Comparison of ENCODE assay signal across 8 cellular contexts in genomic region chr11:67054851-67055523, GRCh38. TPM values are rescaled to one million over a fixed set of nuclear protein-coding genes. Genes with fewer than 3 reads are reported as not detected.
DNase-seq lines count a peak whose midpoint lies in the region; ATAC-seq and TF ChIP-seq lines count a peak whose summit lies in the region.

No MANE protein-coding gene starts in this region.

- BruUV-seq in A673 (replicated peaks; lab: Mats Ljungman, UMichigan): no TSS peak

- peaks cover 0 to 6% of the 10 kb centered on the region in 2 donors for H3K4me1 Mint-ChIP-seq in natural killer cell
- H3K4me1 Mint-ChIP-seq in CD8-positive, alpha-beta T cell (ENCODE audit: low read depth): peaks cover 13% of the 10 kb centered on the region

- H3K36me3 ChIP-seq in A673 (ENCODE audit: insufficient read depth, low read length, poor library complexity, severe bottlenecking) (no peaks in the 10 kb centered on the region), fibroblast of lung (ENCODE audit: control insufficient read depth, insufficient read depth, low read length) (no peaks in the 10 kb centered on the region)
- no peaks in the 10 kb centered on the region for H3K36me3 ChIP-seq in CD8-positive, alpha-beta T cell (ENCODE audit: insufficient read depth, low read length)

- no peak for TF ChIP-seq CTCF in A673 (conservative IDR thresholded peaks at IDR 0.05; ENCODE audit: low read depth, low read length)
- TF ChIP-seq CTCF in fibroblast of lung (conservative IDR thresholded peaks at IDR 0.05 in 1 of 2, IDR thresholded peaks at IDR 0.05 in 1 of 2; ENCODE audit: low read depth in 1 of 2, low read length in 2 of 2): no peak
- no peak for TF ChIP-seq CTCF in retinal pigment epithelial cell (conservative IDR thresholded peaks at IDR 0.05; ENCODE audit: low read depth, low read length)
- no peak for TF ChIP-seq CTCF in natural killer cell (IDR thresholded peaks at IDR 0.05)
- no peak for TF ChIP-seq CTCF in CD8-positive, alpha-beta T cell (IDR thresholded peaks at IDR 0.05)

- no peak overlapping the region for H3K4me3 Mint-ChIP-seq in natural killer cell
- H3K4me3 Mint-ChIP-seq in CD8-positive, alpha-beta T cell: no peak overlapping the region

- H3K9me3 Mint-ChIP-seq in natural killer cell: no peaks in the 10 kb centered on the region
- H3K9me3 Mint-ChIP-seq in CD8-positive, alpha-beta T cell: no peaks in the 10 kb centered on the region

- H3K79me2 ChIP-seq in fibroblast of lung (ENCODE audit: control insufficient read depth, insufficient read depth, low read length): no peaks in the 10 kb centered on the region

- H4K20me1 ChIP-seq in fibroblast of lung (ENCODE audit: control insufficient read depth, extremely low read depth, insufficient read depth, low read length): no peaks in the 10 kb centered on the region

- H3K9me3 ChIP-seq in A673 (ENCODE audit: low read depth, low read length, poor library complexity, severe bottlenecking) (no peaks in the 10 kb centered on the region), fibroblast of lung (ENCODE audit: control insufficient read depth, insufficient read depth, low read depth, low read length) (no peaks in the 10 kb centered on the region)
- H3K9me3 ChIP-seq in CD8-positive, alpha-beta T cell (ENCODE audit: low read length): no peaks in the 10 kb centered on the region

- ATAC-seq in natural killer cell: no peak
- no peak for ATAC-seq in CD8-positive, alpha-beta T cell

- CTCF ChIA-PET in A673 (lab: Charles Lee): interaction anchor here (0.7 to 1.8 kb wide), 3 partner anchors 10 to 327 kb away, joined by 3 to 8 read pairs (median 4); no protein-coding TSS in a partner anchor
- CTCF ChIA-PET in CD8-positive, alpha-beta T cell (lab: Charles Lee): interaction anchor here (1.2 to 2.6 kb wide), 3 partner anchors 11 to 31 kb away, joined by 3 to 10 read pairs (median 4); no protein-coding TSS in a partner anchor

- peak; percentile 75 for DNase-seq in A673 (ENCODE audit: low spot score)
- DNase-seq in HCEC 1CT: peak; percentile 18
- peak; percentile 76 for DNase-seq in RPMI7951 (ENCODE audit: low read depth)
- DNase-seq in fibroblast of lung (ENCODE audit: low read depth in 2 of 2): peak; percentile 78 to 81
- DNase-seq in retinal pigment epithelial cell (ENCODE audit: low read depth): peak; percentile 83
- DNase-seq in natural killer cell: no peak
- no peak for DNase-seq in NCI-H187 treated with DMSO at 0.1 percent for 48 hours (lab: John Stamatoyannopoulos, UW)
- no peak for DNase-seq in CD8-positive, alpha-beta T cell

- H3K4me2 ChIP-seq in fibroblast of lung (ENCODE audit: extremely low read depth, insufficient read depth, low read length): no peak overlapping the region

- POLR2A ChIA-PET in A673 (lab: Charles Lee; ENCODE audit: low non-redundant PET): no interaction called here
- POLR2A ChIA-PET in CD8-positive, alpha-beta T cell (lab: Charles Lee): interaction anchor here (0.6 kb wide), 1 partner anchor 54 kb away, joined by 3 read pairs; no protein-coding TSS in a partner anchor

- no peak overlapping the region for H3K27ac ChIP-seq in A673 (ENCODE audit: low read depth, low read length, poor library complexity, severe bottlenecking)
- no peak overlapping the region for H3K27ac ChIP-seq in fibroblast of lung (ENCODE audit: insufficient read depth, low read length)
- H3K27ac ChIP-seq in CD8-positive, alpha-beta T cell (ENCODE audit: low read depth, low read length): no peak overlapping the region

- H3K27ac Mint-ChIP-seq in natural killer cell: no peak overlapping the region
- no peak overlapping the region for H3K27ac Mint-ChIP-seq in CD8-positive, alpha-beta T cell

- H3K36me3 Mint-ChIP-seq in natural killer cell: no peaks in the 10 kb centered on the region
- no peaks in the 10 kb centered on the region for H3K36me3 Mint-ChIP-seq in CD8-positive, alpha-beta T cell

- intact Hi-C loops in A673 (cut with micrococcal nuclease; ENCODE audit: unreplicated experiment): loop anchor here (10.0 kb wide), 3 partner anchors 200 to 330 kb away; no protein-coding TSS in a partner anchor
- intact Hi-C loops in natural killer cell (cut with micrococcal nuclease): no loop called here
- intact Hi-C loops in CD8-positive, alpha-beta T cell (cut with DNase I, micrococcal nuclease): loop anchor here in 1 of 2 experiments (10.0 kb wide), 1 partner anchor 100 kb away; the partner anchor contains the start of gene PC

- no peak overlapping the region for H3K9ac ChIP-seq in fibroblast of lung (ENCODE audit: insufficient read depth, low read length)

- no peak overlapping the region for H2AFZ ChIP-seq in fibroblast of lung (ENCODE audit: low read length)

- H3K27me3 ChIP-seq in A673 (replicated peaks; ENCODE audit: insufficient read depth, low read depth, low read length, poor library complexity) (no peaks in the 10 kb centered on the region), fibroblast of lung (ENCODE audit: control insufficient read depth, insufficient read depth, low read length) (peaks cover 3% of the 10 kb centered on the region)
- H3K27me3 ChIP-seq in CD8-positive, alpha-beta T cell (ENCODE audit: insufficient read depth, low read length): no peaks in the 10 kb centered on the region

- peaks cover 19 to 23% of the 10 kb centered on the region in 2 donors for H3K27me3 Mint-ChIP-seq in natural killer cell (ENCODE audit: low read depth in 2 of 2)
- H3K27me3 Mint-ChIP-seq in CD8-positive, alpha-beta T cell (ENCODE audit: low read depth): peaks cover 15% of the 10 kb centered on the region

- no peak overlapping the region for H3K4me3 ChIP-seq in A673 (ENCODE audit: low read depth, low read length, poor library complexity, severe bottlenecking)
- no peak overlapping the region for H3K4me3 ChIP-seq in fibroblast of lung (replicated peaks in 1 of 4; ENCODE audit: control extremely low read depth in 1 of 4, insufficient read depth in 1 of 4, low read depth in 3 of 4, low read length in 4 of 4)
- H3K4me3 ChIP-seq in retinal pigment epithelial cell (ENCODE audit: low read length): no peak overlapping the region
- no peak overlapping the region for H3K4me3 ChIP-seq in CD8-positive, alpha-beta T cell (ENCODE audit: low read depth, low read length)

- H3K4me1 ChIP-seq in A673 (ENCODE audit: insufficient read depth, low read length, poor library complexity, severe bottlenecking): peaks cover 12% of the 10 kb centered on the region
- H3K4me1 ChIP-seq in fibroblast of lung (ENCODE audit: control insufficient read depth, extremely low read depth, insufficient read depth, low read length): peaks cover 7% of the 10 kb centered on the region
- peaks cover 10% of the 10 kb centered on the region for H3K4me1 ChIP-seq in CD8-positive, alpha-beta T cell (ENCODE audit: insufficient read depth, low read length)

RNA-seq across cellular contexts. Expression of gene RHOD, which starts 1.7 kb away (rescaled TPM):
- 0.83 and 0.88 TPM in 2 replicates for total RNA-seq in A673 (2021)
- 3.1 and 3.9 TPM in 2 replicates for total RNA-seq in RPMI7951 (2014; rRNA removed; shearing (Covaris generic))
- 12.9 and 13.4 TPM in 2 replicates for total RNA-seq in fibroblast of lung
- polyA plus RNA-seq in fibroblast of lung: 4.7 and 11.6 TPM in 2 replicates
- 9.1 and 22.5 TPM in 2 replicates for polyA plus RNA-seq in fibroblast of lung (2012)
- polyA minus RNA-seq in fibroblast of lung (ENCODE audit: low replicate concordance): 14.6 and 25.9 TPM in 2 replicates
- total RNA-seq in natural killer cell: not detected
- total RNA-seq in CD8-positive, alpha-beta T cell: under 1 TPM in 1 of 2 experiments, not detected in 1; 0.62 TPM

RNA-seq across cellular contexts. Expression of gene SYT12, which starts 32.1 kb away (rescaled TPM):
- total RNA-seq in A673 (2021) (2.3 and 3.1 TPM in 2 replicates), fibroblast of lung (under 0.01 and 0.26 TPM in 2 replicates), natural killer cell (not detected)
- under 0.01 and 0.60 TPM in 2 replicates for total RNA-seq in RPMI7951 (2014; rRNA removed; shearing (Covaris generic))
- 0.07 TPM in 1 of 2 replicates, not detected in the other for polyA plus RNA-seq in fibroblast of lung
- polyA plus RNA-seq in fibroblast of lung (2012): 0.21 TPM in 1 of 2 replicates, not detected in the other
- polyA minus RNA-seq in fibroblast of lung (ENCODE audit: low replicate concordance): 0.12 and 0.15 TPM in 2 replicates
- total RNA-seq in CD8-positive, alpha-beta T cell: not detected

Comparison
In these comparisons a context has a peak if more than half of its experiments do, and no peak if none do; other contexts are left out.
1. DNase-seq: peak in A673 (single experiment), HCEC 1CT (single experiment), RPMI7951 (single experiment), fibroblast of lung (2 of 2) and retinal pigment epithelial cell (single experiment); none in natural killer cell (single experiment), NCI-H187 treated with DMSO at 0.1 percent for 48 hours (single experiment) and CD8-positive, alpha-beta T cell (0 of 7).